ENCODE assay signal across 16 cellular contexts in the genomic region with DNA sequence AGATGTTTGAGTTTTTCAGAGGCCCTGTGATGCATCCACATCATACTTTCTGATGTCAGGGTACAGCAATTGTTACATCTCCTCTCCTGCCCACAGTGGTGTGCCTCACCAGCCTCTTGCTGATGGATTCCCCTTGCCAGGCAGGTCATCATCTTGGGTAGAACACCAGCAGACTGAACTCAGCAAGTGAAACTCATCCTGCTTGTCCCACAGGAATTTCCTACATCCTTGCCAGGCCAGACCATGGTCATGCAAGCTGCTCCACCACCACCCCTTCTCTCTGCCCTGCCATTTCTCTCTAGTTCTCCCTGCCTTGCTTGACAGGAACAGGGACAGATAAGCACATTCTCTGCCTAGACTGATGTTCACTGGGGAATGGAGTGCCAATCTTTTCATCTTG.
DNase-seq lines count a peak whose midpoint lies in the region; ATAC-seq and TF ChIP-seq lines count a peak whose summit lies in the region.
"Had no signal": no experiment of that assay in that cellular context is flagged by ENCODE, and none has a peak within 500 bp of the region (broad histone marks: within the 10 kb centered on the region; RNA-seq: fewer than 3 reads in every experiment).

No MANE protein-coding gene starts in this region.

- no peak overlapping the region for H2AK9ac ChIP-seq in IMR-90 (replicated peaks; ENCODE audit: low read depth, low read length, poor library complexity)

- no peak overlapping the region for H2AK5ac ChIP-seq in IMR-90 (ENCODE audit: low read depth, low read length)

- no peak overlapping the region for H3K4me3 ChIP-seq in IMR-90 (ENCODE audit: insufficient read depth, low read depth, low read length)
- no peak overlapping the region for H3K4me3 ChIP-seq in astrocyte of the spinal cord (ENCODE audit: low read depth, low read length)
- no peak overlapping the region for H3K4me3 ChIP-seq in lower lobe of right lung
- H3K4me3 ChIP-seq in MG63: no peak overlapping the region

- dilution Hi-C loops in IMR-90 (cut with HindIII; ENCODE audit: low sequenced_read_pairs, unreplicated experiment): no loop called here

- H3K4ac ChIP-seq in IMR-90 (ENCODE audit: low read depth, low read length): no peak overlapping the region

- no peak overlapping the region for H4K8ac ChIP-seq in IMR-90 (ENCODE audit: low read depth in 2 of 2, low read length in 2 of 2)

- no peak overlapping the region for H4K91ac ChIP-seq in IMR-90 (ENCODE audit: insufficient read depth, low read depth, low read length)

- H3K18ac ChIP-seq in IMR-90 (ENCODE audit: low read depth, low read length): no peak overlapping the region

- no peak overlapping the region for H3K14ac ChIP-seq in IMR-90 (replicated peaks; ENCODE audit: low read depth, low read length)

- H3K4me2 ChIP-seq in IMR-90 (ENCODE audit: low read depth, low read length): no peak overlapping the region

- TF ChIP-seq RAD21 in IMR-90 (IDR thresholded peaks at IDR 0.05; ENCODE audit: low read length): no peak

- BruUV-seq in IMR-90 (replicated peaks; lab: Mats Ljungman, UMichigan): no TSS peak

- TF ChIP-seq CTCF in IMR-90 (conservative IDR thresholded peaks at IDR 0.05; ENCODE audit: low read depth, low read length): no peak
- no peak for TF ChIP-seq CTCF in astrocyte of the spinal cord (IDR thresholded peaks at IDR 0.05; ENCODE audit: low read depth, low read length)
- TF ChIP-seq CTCF in lower lobe of right lung (IDR thresholded peaks at IDR 0.05): no peak

- ATAC-seq in IMR-90 (ENCODE audit: low read depth): no peak
- no peak for ATAC-seq in lower lobe of right lung
- no peak for ATAC-seq in HG03432 (IDR thresholded peaks at IDR 0.05; ENCODE audit: unreplicated experiment)

- DNase-seq in EH (ENCODE audit: low read depth) (peak; percentile 30), IMR-90 (peak; percentile 2), astrocyte of the spinal cord (ENCODE audit: low read depth, low spot score) (peak; percentile 18), lung microvascular endothelial cell (ENCODE audit: low read depth in 2 of 2) (peak; percentile 5 to 19), NCI-H1930 (lab: John Stamatoyannopoulos, UW) (no peak), lower lobe of right lung (no peak), MG63 (no peak)
- DNase-seq: CD4-positive, CD25-positive, alpha-beta regulatory T cell; H9; MV-4-11; NCI-H1436; NCI-H2029 treated with DMSO at 0.1 percent for 48 hours; NCI-H2171 treated with DMSO at 0.1 percent for 48 hours; NCI-H446 treated with DMSO at 0.1 percent for 48 hours; SW 1271 had no signal

- no peak overlapping the region for H2BK5ac ChIP-seq in IMR-90 (ENCODE audit: low read depth, low read length, poor library complexity, severe bottlenecking)

- no peak overlapping the region for H3K23ac ChIP-seq in IMR-90 (ENCODE audit: low read depth, low read length)

- CTCF ChIA-PET in IMR-90 (lab: Yijun Ruan, JAX): no interaction called here

- no peaks in the 10 kb centered on the region for H3K36me3 ChIP-seq in IMR-90 (ENCODE audit: control insufficient read depth, insufficient read depth, low read length)
- no peaks in the 10 kb centered on the region for H3K36me3 ChIP-seq in lower lobe of right lung
- no peaks in the 10 kb centered on the region for H3K36me3 ChIP-seq in MG63

- no peak overlapping the region for H2BK120ac ChIP-seq in IMR-90 (ENCODE audit: low read depth, low read length)

- in situ Hi-C loops in IMR-90 (cut with MboI; ENCODE audit: low sequenced_read_pairs) (no loop called here), astrocyte of the spinal cord (cut with HindIII; ENCODE audit: low sequenced_read_pairs) (no loop called here)

- H3K27ac ChIP-seq in IMR-90 (ENCODE audit: insufficient read depth, low read length) (no peak overlapping the region), lower lobe of right lung (no peak overlapping the region)

- H3K9ac ChIP-seq in IMR-90 (ENCODE audit: low read depth, low read length): no peak overlapping the region

- no peaks in the 10 kb centered on the region for H3K79me1 ChIP-seq in IMR-90 (ENCODE audit: low read depth in 1 of 2, low read length in 2 of 2)

- no peak overlapping the region for H3K56ac ChIP-seq in IMR-90 (ENCODE audit: extremely low read depth, insufficient read depth, low read length)

- intact Hi-C loops in IMR-90 (cut with micrococcal nuclease): no loop called here
- intact Hi-C loops in lower lobe of right lung (cut with DNase I): no loop called here

- H3K9me1 ChIP-seq in IMR-90 (ENCODE audit: insufficient read depth, low read length): no peaks in the 10 kb centered on the region

- H2BK20ac ChIP-seq in IMR-90 (ENCODE audit: low read depth, low read length): no peak overlapping the region

- no peak overlapping the region for H2AFZ ChIP-seq in IMR-90 (replicated peaks; ENCODE audit: low read length, poor library complexity)

- no peak overlapping the region for H2BK15ac ChIP-seq in IMR-90 (ENCODE audit: low read depth, low read length)

- H4K20me1 ChIP-seq in IMR-90 (ENCODE audit: insufficient read depth, low read length): no peaks in the 10 kb centered on the region

- TF ChIP-seq POLR2A in IMR-90 (IDR thresholded peaks at IDR 0.05; ENCODE audit: low read depth, low read length): no peak

- H3K4me1 ChIP-seq in IMR-90 (ENCODE audit: control insufficient read depth, insufficient read depth, low read length) (no peaks in the 10 kb centered on the region), lower lobe of right lung (no peaks in the 10 kb centered on the region)

- POLR2A ChIA-PET in IMR-90 (lab: Charles Lee; ENCODE audit: unreplicated experiment): no interaction called here

- no peaks in the 10 kb centered on the region for H3K27me3 ChIP-seq in IMR-90 (ENCODE audit: control insufficient read depth, insufficient read depth, low read length)
- H3K27me3 ChIP-seq in lower lobe of right lung (ENCODE audit: low read depth): no peaks in the 10 kb centered on the region
- no peaks in the 10 kb centered on the region for H3K27me3 ChIP-seq in MG63

- no peaks in the 10 kb centered on the region for H3K9me3 ChIP-seq in IMR-90 (ENCODE audit: control insufficient read depth, insufficient read depth, low read length)
- no peaks in the 10 kb centered on the region for H3K9me3 ChIP-seq in lower lobe of right lung
- no peaks in the 10 kb centered on the region for H3K9me3 ChIP-seq in MG63

- no peak overlapping the region for H4K5ac ChIP-seq in IMR-90 (ENCODE audit: low read depth, low read length)

TF ChIP-seq in IMR-90, 13 proteins besides CTCF, POLR2A, EP300 and RAD21:
- no peak for TF ChIP-seq FOS (IDR thresholded peaks at IDR 0.05; ENCODE audit: low read depth, low read length)
- TF ChIP-seq, protein P1, sequence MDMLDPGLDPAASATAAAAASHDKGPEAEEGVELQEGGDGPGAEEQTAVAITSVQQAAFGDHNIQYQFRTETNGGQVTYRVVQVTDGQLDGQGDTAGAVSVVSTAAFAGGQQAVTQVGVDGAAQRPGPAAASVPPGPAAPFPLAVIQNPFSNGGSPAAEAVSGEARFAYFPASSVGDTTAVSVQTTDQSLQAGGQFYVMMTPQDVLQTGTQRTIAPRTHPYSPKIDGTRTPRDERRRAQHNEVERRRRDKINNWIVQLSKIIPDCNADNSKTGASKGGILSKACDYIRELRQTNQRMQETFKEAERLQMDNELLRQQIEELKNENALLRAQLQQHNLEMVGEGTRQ (IDR thresholded peaks at IDR 0.05; ENCODE audit: low read depth, low read length): no peak
- TF ChIP-seq CEBPB (IDR thresholded peaks at IDR 0.05; ENCODE audit: low read depth, low read length): no peak
- TF ChIP-seq MAZ (IDR thresholded peaks at IDR 0.05; ENCODE audit: borderline replicate concordance, low read depth, low read length): no peak
- no peak for TF ChIP-seq BHLHE40 (IDR thresholded peaks at IDR 0.05; ENCODE audit: low read depth, low read length)

Comparison
In these comparisons a context has a peak if more than half of its experiments do, and no peak if none do; other contexts are left out.
1. DNase-seq: peak in EH (single experiment), IMR-90 (single experiment), astrocyte of the spinal cord (single experiment) and lung microvascular endothelial cell (2 of 2); none in NCI-H1930 (0 of 2), lower lobe of right lung (single experiment) and MG63 (single experiment).